Comparison of ENCODE assay signal across 9 cellular contexts in genomic region chr7:105003875-105004510, GRCh38. TPM values are rescaled to one million over a fixed set of nuclear protein-coding genes. Genes with fewer than 3 reads are reported as not detected.
A peak's percentile ranks its signal among the peaks of the same experiment; 100 is the strongest.
DNase-seq lines count a peak whose midpoint lies in the region; ATAC-seq and TF ChIP-seq lines count a peak whose summit lies in the region.
"Had no signal": no experiment of that assay in that cellular context is flagged by ENCODE, and none has a peak within 500 bp of the region (broad histone marks: within the 10 kb centered on the region; RNA-seq: fewer than 3 reads in every experiment).

No MANE protein-coding gene starts in this region.

- H3K4me1 ChIP-seq in BLaER1 treated with 17β-estradiol and CSF1 and Interleukin-3, amounts not matched to agents 10 nM and 100 nM, result peaks cover 51 to 97% (median 70%) of the 10 kb centered on the region in 10 experiments
- peaks cover 20% of the 10 kb centered on the region for H3K4me1 ChIP-seq in SJSA1 (replicated peaks)

- peaks cover 99% of the 10 kb centered on the region for H3K79me2 ChIP-seq in neural cell (replicated peaks; ENCODE audit: insufficient read depth, low read length)

- no peak for TF ChIP-seq RAD21 in neural cell (conservative IDR thresholded peaks at IDR 0.05)

- H3F3A ChIP-seq in neural cell (ENCODE audit: insufficient read depth, low read length, poor library complexity, severe bottlenecking), result no peaks in the 10 kb centered on the region

- no peak for TF ChIP-seq CTCF in neural cell (IDR thresholded peaks at IDR 0.05; ENCODE audit: poor library complexity, severe bottlenecking)

- TF ChIP-seq EP300 in neural cell (conservative IDR thresholded peaks at IDR 0.05; ENCODE audit: poor library complexity, severe bottlenecking), result no peak

- H2AFZ ChIP-seq in neural cell (ENCODE audit: low read depth, low read length), result no peak overlapping the region

- peak overlapping the region in 2 of 11 experiments; percentile 42 to 62; a peak in 6 of 22 replicates for H3K9ac ChIP-seq in BLaER1 treated with 17β-estradiol and CSF1 and Interleukin-3, amounts not matched to agents 10 nM and 100 nM
- H3K9ac ChIP-seq in neural cell (ENCODE audit: low read length), result no peak overlapping the region

- peaks cover 0 to 25% (median 0%) of the 10 kb centered on the region in 11 experiments; a peak in 8 of 22 replicates for H3K9me3 ChIP-seq in BLaER1 treated with 17β-estradiol and CSF1 and Interleukin-3, amounts not matched to agents 10 nM and 100 nM (replicated peaks in 1 of 11)
- H3K9me3 ChIP-seq in SJSA1 (replicated peaks) (no peaks in the 10 kb centered on the region), neural cell (ENCODE audit: low read length) (no peaks in the 10 kb centered on the region)

- ATAC-seq in GM18498 (IDR thresholded peaks at IDR 0.05; ENCODE audit: unreplicated experiment), result no peak

- H3K36me3 ChIP-seq in BLaER1 treated with 17β-estradiol and CSF1 and Interleukin-3, amounts not matched to agents 10 nM and 100 nM, result peaks cover 65 to 100% (median 91%) of the 10 kb centered on the region in 11 experiments
- peaks cover 54% of the 10 kb centered on the region for H3K36me3 ChIP-seq in SJSA1
- H3K36me3 ChIP-seq in neural cell (ENCODE audit: insufficient read depth, low read length), result peaks cover 6% of the 10 kb centered on the region

- DNase-seq in SJSA1 (ENCODE audit: low read depth in 1 of 2, low spot score in 2 of 2), result no peak
- no peak for DNase-seq in epithelial cell of prostate (ENCODE audit: low read depth, low spot score)
- no peak for DNase-seq in H4 (ENCODE audit: low spot score)
- no peak for DNase-seq in cerebellum (ENCODE audit: low spot score)
- DNase-seq in NCI-H2171 (lab: John Stamatoyannopoulos, UW), result no peak
- DNase-seq: islet precursor cell had no signal

- no peak overlapping the region for H3K4me3 ChIP-seq in BLaER1 treated with 17β-estradiol and CSF1 and Interleukin-3, amounts not matched to agents 10 nM and 100 nM
- H3K4me3 ChIP-seq in SJSA1, result no peak overlapping the region
- H3K4me3 ChIP-seq in neural cell (ENCODE audit: low read length), result peak overlapping the region; percentile 24

- peaks cover 0 to 100% (median 72%) of the 10 kb centered on the region in 11 experiments; a peak in 17 of 22 replicates for H4K20me1 ChIP-seq in BLaER1 treated with 17β-estradiol and CSF1 and Interleukin-3, amounts not matched to agents 10 nM and 100 nM
- peaks cover 75% of the 10 kb centered on the region for H4K20me1 ChIP-seq in neural cell (ENCODE audit: insufficient read depth)

- H3K4me2 ChIP-seq in BLaER1 treated with 17β-estradiol and CSF1 and Interleukin-3, amounts not matched to agents 10 nM and 100 nM, result peak overlapping the region; percentile 10 to 85 (median 33); a peak in 21 of 22 replicates
- H3K4me2 ChIP-seq in neural cell (ENCODE audit: low read length), result peak overlapping the region; percentile 2

- peak overlapping the region in 9 of 11 experiments; percentile 1 to 43 (median 25); a peak in 10 of 22 replicates for H3K27ac ChIP-seq in BLaER1 treated with 17β-estradiol and CSF1 and Interleukin-3, amounts not matched to agents 10 nM and 100 nM
- H3K27ac ChIP-seq in SJSA1, result peak overlapping the region; percentile 3; the same call in 1 of the 2 replicates
- peak overlapping the region; percentile 54 for H3K27ac ChIP-seq in epithelial cell of prostate
- H3K27ac ChIP-seq in neural cell (ENCODE audit: low read length), result no peak overlapping the region

- no peaks in the 10 kb centered on the region for H3K27me3 ChIP-seq in BLaER1 treated with 17β-estradiol and CSF1 and Interleukin-3, amounts not matched to agents 10 nM and 100 nM
- H3K27me3 ChIP-seq in SJSA1 (replicated peaks) (no peaks in the 10 kb centered on the region), neural cell (ENCODE audit: insufficient read depth, low read depth, low read length) (no peaks in the 10 kb centered on the region)

- H3K9me2 ChIP-seq in neural cell (ENCODE audit: insufficient read depth, low read length), result no peaks in the 10 kb centered on the region

TF ChIP-seq in neural cell, 6 proteins besides CTCF, POLR2A, EP300 and RAD21:
- TF ChIP-seq MXI1 (conservative IDR thresholded peaks at IDR 0.05; ENCODE audit: poor library complexity, severe bottlenecking) (no peak), POLR2AphosphoS5 (IDR thresholded peaks at IDR 0.05) (no peak), REST (IDR thresholded peaks at IDR 0.05; ENCODE audit: borderline replicate concordance) (no peak), SMC3 (conservative IDR thresholded peaks at IDR 0.05; ENCODE audit: poor library complexity) (no peak), TAF1 (IDR thresholded peaks at IDR 0.05; ENCODE audit: low read depth) (no peak), EZH2 (IDR thresholded peaks at IDR 0.05; ENCODE audit: borderline replicate concordance, insufficient read depth, low read length, poor library complexity, severe bottlenecking) (no peak)

RNA-seq across cellular contexts. Expression of gene KMT2E, which starts 10.0 kb away (rescaled TPM):
- 21.8 and 32.2 TPM in 2 replicates for total RNA-seq in SJSA1 (2014; rRNA removed; shearing (Covaris generic))
- polyA plus RNA-seq in neural cell, result 78.4 and 91.8 TPM in 2 replicates
- polyA minus RNA-seq in neural cell, result 367 and 473 TPM in 2 replicates
- total RNA-seq in H4 (2014; rRNA removed; shearing (Covaris generic)), result 19.4 and 38.2 TPM in 2 replicates
- 247 TPM for total RNA-seq in cerebellum
